Comparison of ENCODE assay signal across 8 cellular contexts in genomic region chr12:64273527-64274403, GRCh38. TPM values are rescaled to one million over a fixed set of nuclear protein-coding genes. Genes with fewer than 3 reads are reported as not detected.
A peak's percentile ranks its signal among the peaks of the same experiment; 100 is the strongest.
DNase-seq lines count a peak whose midpoint lies in the region; ATAC-seq, FAIRE-seq and TF ChIP-seq lines count a peak whose summit lies in the region.
"Had no signal": no experiment of that assay in that cellular context is flagged by ENCODE, and none has a peak within 500 bp of the region (broad histone marks: within the 10 kb centered on the region; RNA-seq: fewer than 3 reads in every experiment).

No MANE protein-coding gene starts in this region.

- H3K9me1 ChIP-seq in K562 (ENCODE audit: control insufficient read depth, insufficient read depth, low read length), result no peaks in the 10 kb centered on the region

- no peaks in the 10 kb centered on the region for H3F3A ChIP-seq in MM.1S (ENCODE audit: insufficient read depth, low read length)

- H3K79me2 ChIP-seq in MM.1S (ENCODE audit: low read length) (no peaks in the 10 kb centered on the region), K562 (ENCODE audit: control insufficient read depth, insufficient read depth, low read length) (no peaks in the 10 kb centered on the region)

- H3K9me3 ChIP-seq in MM.1S (replicated peaks; ENCODE audit: insufficient read depth, low read length) (no peaks in the 10 kb centered on the region), K562 (replicated peaks; ENCODE audit: control insufficient read depth, insufficient read depth, low read depth, low read length) (no peaks in the 10 kb centered on the region)

- H3K9me3 Mint-ChIP-seq in nephron, result no peaks in the 10 kb centered on the region

- no peak for TF ChIP-seq EP300 in K562 (IDR thresholded peaks at IDR 0.05; ENCODE audit: low read length)

- no peak overlapping the region for H3K4me3 Mint-ChIP-seq in nephron
- H3K4me3 Mint-ChIP-seq: memory B cell had no signal

- H3K4me2 ChIP-seq in MM.1S (ENCODE audit: low read depth, low read length), result no peak overlapping the region
- no peak overlapping the region for H3K4me2 ChIP-seq in K562 (ENCODE audit: insufficient read depth, low read length)

- intact Hi-C loops in K562 (cut with micrococcal nuclease), result loop anchor here (1.0 to 5.0 kb wide), 2 partner anchors 44 to 119 kb away; no protein-coding TSS in a partner anchor

- TF ChIP-seq POLR2A in K562 (conservative IDR thresholded peaks at IDR 0.05), result no peak

- 6% methylated on average over 7 of the region's 11 CpGs for WGBS in K562 (ENCODE audit: insufficient coverage, low coverage, missing lambda C conversion rate)

- in situ Hi-C loops in K562 (cut with MboI), result loop anchor here (5.0 to 25.0 kb wide), 2 partner anchors 114 to 861 kb away; no protein-coding TSS in a partner anchor

- ATAC-seq in GM21515 (IDR thresholded peaks at IDR 0.05; ENCODE audit: unreplicated experiment), result peak; percentile 84
- ATAC-seq in K562, result peak; percentile 97

- POLR2A ChIA-PET in K562 (lab: Yijun Ruan, JAX), result interaction anchor here (0.7 kb wide), 1 partner anchor 265 kb away, joined by 4 read pairs; no protein-coding TSS in a partner anchor

- H4K20me1 ChIP-seq in MM.1S (ENCODE audit: insufficient read depth, low read length) (no peaks in the 10 kb centered on the region), K562 (replicated peaks; ENCODE audit: control insufficient read depth, insufficient read depth, low read length) (no peaks in the 10 kb centered on the region)

- no peaks in the 10 kb centered on the region for H3K9me2 ChIP-seq in MM.1S (replicated peaks; ENCODE audit: insufficient read depth, low read length)

- H3K4me1 ChIP-seq in MM.1S (ENCODE audit: low read length) (no peaks in the 10 kb centered on the region), K562 (replicated peaks in 1 of 2; ENCODE audit: control insufficient read depth in 2 of 2, insufficient read depth in 2 of 2, low read length in 2 of 2) (no peaks in the 10 kb centered on the region)

- H2AFZ ChIP-seq in MM.1S (ENCODE audit: low read length), result peak overlapping the region; percentile 43; the same call in 1 of the 2 replicates
- no peak overlapping the region for H2AFZ ChIP-seq in K562 (ENCODE audit: low read depth, low read length)

- BruUV-seq in K562 (replicated peaks; lab: Mats Ljungman, UMichigan), result no TSS peak

- CTCF ChIA-PET in K562 (lab: Yijun Ruan, JAX; ENCODE audit: low intra/inter-chr PET ratio), result interaction anchor here (0.8 to 2.4 kb wide), 3 partner anchors 116 to 448 kb away, joined by 3 to 9 read pairs (median 4); no protein-coding TSS in a partner anchor

- H3K27ac ChIP-seq in MM.1S (ENCODE audit: low read length) (no peak overlapping the region), K562 (ENCODE audit: extremely low read depth, low read depth, low read length) (no peak overlapping the region)

- no peaks in the 10 kb centered on the region for H3K36me3 Mint-ChIP-seq in nephron (ENCODE audit: low read depth)
- H3K36me3 Mint-ChIP-seq: memory B cell had no signal

- peak; percentile 70 to 77 for TF ChIP-seq RAD21 in K562 (CRISPR knock-in tag; conservative IDR thresholded peaks at IDR 0.05 in 1 of 2, IDR thresholded peaks at IDR 0.05 in 1 of 2)

- H3K27me3 Mint-ChIP-seq in nephron (ENCODE audit: low read depth), result no peaks in the 10 kb centered on the region

- TF ChIP-seq CTCF in MM.1S (IDR thresholded peaks at IDR 0.05; ENCODE audit: low read length) (peak; percentile 44), K562 (IDR thresholded peaks at IDR 0.05 in 2 of 3, conservative IDR thresholded peaks at IDR 0.05 in 1 of 3; ENCODE audit: insufficient read depth in 2 of 3, low read depth in 1 of 3, low read length in 3 of 3) (peak; percentile 71 to 84 (median 76)), nephron (IDR thresholded peaks at IDR 0.05; ENCODE audit: unreplicated experiment in 3 of 3) (peak in 2 of 3 experiments; percentile 9 to 38)

- H3K27me3 ChIP-seq in MM.1S (replicated peaks; ENCODE audit: insufficient read depth, low read length) (no peaks in the 10 kb centered on the region), K562 (ENCODE audit: control insufficient read depth in 2 of 2, insufficient read depth in 2 of 2, low read length in 2 of 2) (peaks cover 7 to 26% of the 10 kb centered on the region in 2 experiments; a peak in 4 of 5 replicates)

- peak; percentile 70 for DNase-seq in ELF-1 (ENCODE audit: low read depth, low spot score)
- DNase-seq in MM.1S, result peak; percentile 15
- peak in 3 of 4 experiments; percentile 11 to 50 (median 40) for DNase-seq in K562 (ENCODE audit: extremely low read depth in 1 of 4, low spot score in 3 of 4)
- no peak for DNase-seq in NCI-H1092 treated with DMSO at 0.1 percent for 48 hours (lab: John Stamatoyannopoulos, UW)
- no peak for DNase-seq in NCI-H1436 (lab: John Stamatoyannopoulos, UW)

- H3K36me3 ChIP-seq in MM.1S (replicated peaks; ENCODE audit: insufficient read depth, low read length) (no peaks in the 10 kb centered on the region), K562 (ENCODE audit: control insufficient read depth, insufficient read depth, low read length) (no peaks in the 10 kb centered on the region)

- H3K27ac Mint-ChIP-seq in nephron, result no peak overlapping the region
- H3K27ac Mint-ChIP-seq: memory B cell had no signal

- H3K4me3 ChIP-seq in MM.1S (ENCODE audit: low read length) (no peak overlapping the region), K562 (no peak overlapping the region)

- H3K9ac ChIP-seq in MM.1S (ENCODE audit: low read length) (no peak overlapping the region), K562 (ENCODE audit: insufficient read depth in 1 of 2, low read depth in 2 of 2, low read length in 2 of 2) (no peak overlapping the region)

- FAIRE-seq in K562 (lab: Jason Lieb, UNC), result peak; percentile 75

- H3K4me1 Mint-ChIP-seq in nephron, result no peaks in the 10 kb centered on the region
- H3K4me1 Mint-ChIP-seq: memory B cell had no signal

TF ChIP-seq in K562, 482 proteins besides CTCF, POLR2A, EP300 and RAD21 (continues in another document):
- TF ChIP-seq GTF2A2 (tag; IDR thresholded peaks at IDR 0.05) (no peak), TOE1 (IDR thresholded peaks at IDR 0.05; ENCODE audit: borderline replicate concordance) (no peak), TOE1 (CRISPR knock-in tag; IDR thresholded peaks at IDR 0.05; ENCODE audit: borderline replicate concordance, low read depth) (no peak), ELF4 (CRISPR knock-in tag; IDR thresholded peaks at IDR 0.05) (no peak), MAX (CRISPR knock-in tag; IDR thresholded peaks at IDR 0.05) (no peak), PHF20 (IDR thresholded peaks at IDR 0.05; ENCODE audit: partially characterized antibody) (no peak), ZNF212 (CRISPR knock-in tag; IDR thresholded peaks at IDR 0.05) (no peak)
- TF ChIP-seq, protein P1, sequence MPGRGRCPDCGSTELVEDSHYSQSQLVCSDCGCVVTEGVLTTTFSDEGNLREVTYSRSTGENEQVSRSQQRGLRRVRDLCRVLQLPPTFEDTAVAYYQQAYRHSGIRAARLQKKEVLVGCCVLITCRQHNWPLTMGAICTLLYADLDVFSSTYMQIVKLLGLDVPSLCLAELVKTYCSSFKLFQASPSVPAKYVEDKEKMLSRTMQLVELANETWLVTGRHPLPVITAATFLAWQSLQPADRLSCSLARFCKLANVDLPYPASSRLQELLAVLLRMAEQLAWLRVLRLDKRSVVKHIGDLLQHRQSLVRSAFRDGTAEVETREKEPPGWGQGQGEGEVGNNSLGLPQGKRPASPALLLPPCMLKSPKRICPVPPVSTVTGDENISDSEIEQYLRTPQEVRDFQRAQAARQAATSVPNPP (IDR thresholded peaks at IDR 0.05; ENCODE audit: borderline replicate concordance, insufficient read depth, insufficient read length), result no peak

RNA-seq across cellular contexts. Expression of gene KICS2, which starts 51.7 kb away (rescaled TPM):
- total RNA-seq in K562 (2011; cell fraction: chromatin; rRNA removed; ENCODE audit: low replicate concordance), result 11.2 and 14.4 TPM in 2 replicates
- total RNA-seq in K562 (2011; cell fraction: nucleolus; rRNA removed), result 14.0 and 18.4 TPM in 2 replicates
- total RNA-seq in K562 (2011; cell fraction: nucleoplasm; rRNA removed), result 17.7 and 19.8 TPM in 2 replicates
- total RNA-seq in K562 (2014; rRNA removed) (5.6 and 7.1 TPM in 2 replicates), K562 (2014; rRNA removed; fragmentation: Illumina TruSeq; extraction: Trizol) (4.7 and 5.5 TPM in 2 replicates), K562 (2015; rRNA removed; fragmentation: Illumina TruSeq; extraction: Trizol) (4.7 and 5.4 TPM in 2 replicates), K562 (2021) (5.8 and 6.7 TPM in 2 replicates)
- polyA plus RNA-seq in K562 (2011; rRNA removed) (6.4 and 7.2 TPM in 2 replicates), K562 (2014; fragmentation: Illumina TruSeq; extraction: Trizol) (6.1 and 6.4 TPM in 2 replicates), K562 (2014; fragmentation: Nextera tagmentation; extraction: Ambion mirVana) (1 to 10 TPM; 2.3 to 3.0 TPM), K562 (2014; rRNA removed) (4.9 and 11.4 TPM in 2 replicates)
- polyA plus RNA-seq in K562 (2011; cell fraction: cytosol; rRNA removed), result 5.5 and 5.7 TPM in 2 replicates
- polyA plus RNA-seq in K562 (2011; cell fraction: nucleus; rRNA removed), result 8.9 and 9.1 TPM in 2 replicates
- 2.7 and 4.1 TPM in 2 replicates for polyA plus RNA-seq in K562 (2012)
- 8.9 and 11.0 TPM in 2 replicates for polyA minus RNA-seq in K562 (2011; rRNA and poly(A)+ RNA removed)
- polyA minus RNA-seq in K562 (2011; cell fraction: cytosol; rRNA and poly(A)+ RNA removed), result 3.4 and 6.1 TPM in 2 replicates
- polyA minus RNA-seq in K562 (2011; cell fraction: nucleus; rRNA and poly(A)+ RNA removed), result 18.2 and 21.1 TPM in 2 replicates

Comparison
In these comparisons a context has a peak if more than half of its experiments do, and no peak if none do; other contexts are left out.
1. DNase-seq: peak in ELF-1 (single experiment), MM.1S (single experiment) and K562 (3 of 4); none in NCI-H1092 treated with DMSO at 0.1 percent for 48 hours (single experiment) and NCI-H1436 (single experiment).
2. CTCF ChIP-seq: peak in every context shown above with its lines; median percentile 76 in K562; 44 in MM.1S; 24 in nephron.